In genomic region chr10:11986593-11987216, GRCh38 we compare ENCODE assay signal across 8 cellular contexts. TPM values are rescaled to one million over a fixed set of nuclear protein-coding genes. Genes with fewer than 3 reads are reported as not detected.
DNase-seq lines count a peak whose midpoint lies in the region; ATAC-seq, FAIRE-seq and TF ChIP-seq lines count a peak whose summit lies in the region.

No MANE protein-coding gene starts in this region.

- no peaks in the 10 kb centered on the region for H3K27me3 ChIP-seq in MG63
- no peaks in the 10 kb centered on the region for H3K27me3 ChIP-seq in SJSA1 (replicated peaks)
- no peaks in the 10 kb centered on the region for H3K27me3 ChIP-seq in pancreas
- no peaks in the 10 kb centered on the region for H3K27me3 ChIP-seq in transverse colon

- peaks cover 8% of the 10 kb centered on the region for H3K36me3 Mint-ChIP-seq in activated naive CD4-positive, alpha-beta T cell treated with anti-CD3 and anti-CD28 coated beads for 36 hours (ENCODE audit: low read depth)

- H3K27ac Mint-ChIP-seq in activated naive CD4-positive, alpha-beta T cell treated with anti-CD3 and anti-CD28 coated beads for 36 hours, result no peak overlapping the region

- TF ChIP-seq EP300 in transverse colon (IDR thresholded peaks at IDR 0.05; ENCODE audit: low read depth), result no peak

- H3K27me3 Mint-ChIP-seq in activated naive CD4-positive, alpha-beta T cell treated with anti-CD3 and anti-CD28 coated beads for 36 hours (ENCODE audit: low read depth), result no peaks in the 10 kb centered on the region

- H3K4me1 Mint-ChIP-seq in activated naive CD4-positive, alpha-beta T cell treated with anti-CD3 and anti-CD28 coated beads for 36 hours (ENCODE audit: low read depth), result peaks cover 5% of the 10 kb centered on the region

- peak; percentile 87 for FAIRE-seq in pancreas (lab: Jason Lieb, UNC)

- no peaks in the 10 kb centered on the region for H3K9me3 Mint-ChIP-seq in activated naive CD4-positive, alpha-beta T cell treated with anti-CD3 and anti-CD28 coated beads for 36 hours

- peak; percentile 84 for DNase-seq in G401 (ENCODE audit: low spot score)
- peak; percentile 56 for DNase-seq in MG63
- DNase-seq in SJSA1 (ENCODE audit: low read depth in 1 of 2, low spot score in 2 of 2), result peak; percentile 60 to 70
- DNase-seq in activated naive CD4-positive, alpha-beta T cell treated with anti-CD3 and anti-CD28 coated beads for 36 hours, result peak; percentile 88
- DNase-seq in glomerular endothelial cell (ENCODE audit: extremely low read depth, low read depth, low spot score), result peak; percentile 75
- peak in 5 of 6 donors; percentile 71 to 90 (median 81) for DNase-seq in pancreas
- DNase-seq in transverse colon, result peak; percentile 84

- WGBS in pancreas, 2 donors, result 18 to 22% methylated on average over 7 of the region's 7 CpGs
- WGBS in transverse colon (ENCODE audit: low coverage in 1 of 2), 2 donors, result 36 to 37% methylated on average over 7 of the region's 7 CpGs

- TF ChIP-seq CTCF in pancreas (IDR thresholded peaks at IDR 0.05) (peak; percentile 57 to 82 (median 68)), transverse colon (IDR thresholded peaks at IDR 0.05) (peak; percentile 83 to 89 (median 85))

- H3K4me1 ChIP-seq in SJSA1 (replicated peaks), result no peaks in the 10 kb centered on the region
- peaks cover 8 to 17% (median 12%) of the 10 kb centered on the region in 3 donors for H3K4me1 ChIP-seq in pancreas
- H3K4me1 ChIP-seq in transverse colon, result peaks cover 0 to 16% (median 2%) of the 10 kb centered on the region in 4 donors

- no peak for TF ChIP-seq POLR2A in transverse colon (IDR thresholded peaks at IDR 0.05)

- CTCF ChIA-PET in activated naive CD4-positive, alpha-beta T cell treated with anti-CD3 and anti-CD28 coated beads for 36 hours (lab: Charles Lee), result interaction anchor here (0.6 to 3.1 kb wide), 21 partner anchors 9 to 1557 kb away, joined by 3 to 22 read pairs (median 4); no protein-coding TSS in a partner anchor

- H3K4me3 ChIP-seq in MG63 (no peak overlapping the region), SJSA1 (no peak overlapping the region), pancreas (no peak overlapping the region), transverse colon (no peak overlapping the region)

- ATAC-seq in pancreas (peak; percentile 83 to 93 (median 92)), HG03442 (IDR thresholded peaks at IDR 0.05; ENCODE audit: unreplicated experiment) (no peak)

- H3K27ac ChIP-seq in SJSA1 (no peak overlapping the region), pancreas (peak overlapping the region in 3 of 4 donors; percentile 20 to 81 (median 66)), transverse colon (peak overlapping the region in 3 of 4 donors; percentile 3 to 43 (median 36))

- no peaks in the 10 kb centered on the region for H3K9me3 ChIP-seq in MG63
- no peaks in the 10 kb centered on the region for H3K9me3 ChIP-seq in SJSA1 (replicated peaks)
- H3K9me3 ChIP-seq in pancreas, result no peaks in the 10 kb centered on the region
- H3K9me3 ChIP-seq in transverse colon, result no peaks in the 10 kb centered on the region

- intact Hi-C loops in activated naive CD4-positive, alpha-beta T cell treated with anti-CD3 and anti-CD28 coated beads for 36 hours (cut with micrococcal nuclease), result loop anchor here (1.0 to 2.0 kb wide), 3 partner anchors 166 to 470 kb away; no protein-coding TSS in a partner anchor
- intact Hi-C loops in pancreas (cut with DNase I), result loop anchor here in 2 of 3 donors (5.0 to 10.0 kb wide), 2 partner anchors 202 to 204 kb away; no protein-coding TSS in a partner anchor
- intact Hi-C loops in transverse colon (cut with DNase I; ENCODE audit: low total_unique reads), result no loop called here

- no peak overlapping the region for H3K4me3 Mint-ChIP-seq in activated naive CD4-positive, alpha-beta T cell treated with anti-CD3 and anti-CD28 coated beads for 36 hours

- in situ Hi-C loops in G401 (cut with HindIII; ENCODE audit: low sequenced_read_pairs), result no loop called here
- in situ Hi-C loops in transverse colon (cut with MboI; ENCODE audit: low pct_ligation_motif_present in 1 of 4, low pct_unique_long_range_greater_than_20kb in 1 of 4, low sequenced_read_pairs in 3 of 4), result loop anchor here (5.0 to 25.0 kb wide), 4 partner anchors 192 to 204 kb away; no protein-coding TSS in a partner anchor

- H3K36me3 ChIP-seq in MG63, result peaks cover 36% of the 10 kb centered on the region
- peaks cover 21% of the 10 kb centered on the region; the same call in 1 of the 2 replicates for H3K36me3 ChIP-seq in SJSA1
- H3K36me3 ChIP-seq in pancreas, result peaks cover 0 to 7% (median 0%) of the 10 kb centered on the region in 3 donors
- H3K36me3 ChIP-seq in transverse colon, result peaks cover 0 to 6% (median 0%) of the 10 kb centered on the region in 4 donors

RNA-seq across cellular contexts. Expression of gene UPF2, which starts 55.9 kb away (rescaled TPM):
- 10.3 and 12.9 TPM in 2 replicates for total RNA-seq in G401 (2014; rRNA removed; shearing (Covaris generic))
- 9.6 and 12.4 TPM in 2 replicates for total RNA-seq in MG63 (2014; rRNA removed; shearing (Covaris generic); ENCODE audit: low replicate concordance)
- total RNA-seq in SJSA1 (2014; rRNA removed; shearing (Covaris generic)), result 13.8 and 18.6 TPM in 2 replicates
- total RNA-seq in activated naive CD4-positive, alpha-beta T cell treated with anti-CD3 and anti-CD28 coated beads for 36 hours, result 10 to 100 TPM; 27.5 to 29.5 TPM
- 13.1 and 17.1 TPM in 2 replicates for total RNA-seq in glomerular endothelial cell
- total RNA-seq in pancreas, result 10 to 100 TPM in 1 of 6 donors, 1 to 10 TPM in 5; 6.8 to 12.5 (median 9.0) TPM
- 10 to 100 TPM in 1 of 2 donors, 1 to 10 TPM in 1; 6.1 to 11.2 TPM for polyA plus RNA-seq in pancreas
- 10 to 100 TPM; 16.5 to 28.6 (median 23.1) TPM for total RNA-seq in transverse colon
